In the genomic region with DNA sequence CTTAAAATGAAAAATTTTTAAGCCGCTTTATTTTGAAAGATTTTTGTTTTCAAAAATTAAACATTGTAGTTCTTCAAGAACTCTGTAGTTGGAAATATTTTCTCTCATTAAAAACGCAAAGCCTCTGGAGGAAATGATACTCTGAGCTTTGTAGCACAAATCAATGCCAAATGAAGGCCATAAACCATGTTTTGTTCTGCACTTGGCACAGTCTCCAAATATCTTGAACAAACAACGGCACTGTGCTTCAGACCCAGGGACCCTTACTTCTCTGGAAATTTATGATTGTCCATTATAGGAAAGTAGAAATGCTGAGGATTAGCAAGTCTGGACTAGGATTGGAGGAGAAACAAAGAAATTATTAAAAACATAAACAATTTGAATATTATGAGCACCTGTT, we compare ENCODE assay signal across 20 cellular contexts.
"Had no signal": no experiment of that assay in that cellular context is flagged by ENCODE, and none has a peak within 500 bp of the region (broad histone marks: within the 10 kb centered on the region; RNA-seq: fewer than 3 reads in every experiment).

No MANE protein-coding gene starts in this region.

- H3K9me3 Mint-ChIP-seq: activated CD4-positive, alpha-beta T cell treated with anti-CD3 and anti-CD28 coated beads, Interleukin-2, amount 10 ng/mL, durations not matched to agents 7 days and 5 days; activated naive CD4-positive, alpha-beta T cell treated with anti-CD3 and anti-CD28 coated beads, Interleukin-2, amount 10 ng/mL, durations not matched to agents 7 days and 5 days; activated T-cell treated with anti-CD3 and anti-CD28 coated beads, Interleukin-2, amount 50 U/mL, for 24 hours; neural crest cell; type B pancreatic cell had no signal

- H3K27me3 Mint-ChIP-seq: activated CD4-positive, alpha-beta T cell treated with anti-CD3 and anti-CD28 coated beads, Interleukin-2, amount 10 ng/mL, durations not matched to agents 7 days and 5 days; activated naive CD4-positive, alpha-beta T cell treated with anti-CD3 and anti-CD28 coated beads, Interleukin-2, amount 10 ng/mL, durations not matched to agents 7 days and 5 days; activated T-cell treated with anti-CD3 and anti-CD28 coated beads, Interleukin-2, amount 50 U/mL, for 24 hours; progenitor cell of endocrine pancreas; stimulated activated naive CD8-positive, alpha-beta T cell treated with anti-CD3 and anti-CD28 coated beads, Interleukin-15, amount 100 ng/mL, for 72 hours had no signal

- H3K4me2 ChIP-seq: smooth muscle cell had no signal

- H3K9me3 ChIP-seq: left lung had no signal

- H3K4me3 Mint-ChIP-seq: activated CD4-positive, alpha-beta T cell treated with anti-CD3 and anti-CD28 coated beads, Interleukin-2, amount 10 ng/mL, durations not matched to agents 7 days and 5 days; activated CD8-positive, alpha-beta T cell treated with anti-CD3 and anti-CD28 coated beads, Interleukin-2, amount 10 ng/mL, durations not matched to agents 7 days and 5 days; activated naive CD4-positive, alpha-beta T cell treated with anti-CD3 and anti-CD28 coated beads, Interleukin-2, amount 10 ng/mL, durations not matched to agents 7 days and 5 days; activated naive CD8-positive, alpha-beta T cell treated with anti-CD3 and anti-CD28 coated beads, Interleukin-2, amount 50 U/mL, for 24 hours; activated T-cell treated with anti-CD3 and anti-CD28 coated beads, Interleukin-2, amount 50 U/mL, for 24 hours; endodermal cell; neural crest cell; stimulated activated naive CD8-positive, alpha-beta T cell treated with anti-CD3 and anti-CD28 coated beads, Interleukin-15, amount 100 ng/mL, for 72 hours; type B pancreatic cell had no signal

- H3K36me3 ChIP-seq: brain microvascular endothelial cell, left lung had no signal

- H3K36me3 Mint-ChIP-seq: activated naive CD4-positive, alpha-beta T cell treated with anti-CD3 and anti-CD28 coated beads, Interleukin-2, amount 10 ng/mL, durations not matched to agents 7 days and 5 days; type B pancreatic cell had no signal

- H3K27ac Mint-ChIP-seq: activated CD4-positive, alpha-beta T cell treated with anti-CD3 and anti-CD28 coated beads, Interleukin-2, amount 10 ng/mL, durations not matched to agents 7 days and 5 days; activated CD8-positive, alpha-beta T cell treated with anti-CD3 and anti-CD28 coated beads, Interleukin-2, amount 10 ng/mL, durations not matched to agents 7 days and 5 days; activated naive CD4-positive, alpha-beta T cell treated with anti-CD3 and anti-CD28 coated beads, Interleukin-2, amount 10 ng/mL, durations not matched to agents 7 days and 5 days; activated naive CD8-positive, alpha-beta T cell treated with anti-CD3 and anti-CD28 coated beads, Interleukin-2, amount 50 U/mL, for 24 hours; activated T-cell treated with anti-CD3 and anti-CD28 coated beads, Interleukin-2, amount 50 U/mL, for 24 hours; progenitor cell of endocrine pancreas; stimulated activated naive CD8-positive, alpha-beta T cell treated with anti-CD3 and anti-CD28 coated beads, Interleukin-15, amount 100 ng/mL, for 72 hours; type B pancreatic cell had no signal

- H3K4me1 Mint-ChIP-seq: activated CD4-positive, alpha-beta T cell treated with anti-CD3 and anti-CD28 coated beads, Interleukin-2, amount 10 ng/mL, durations not matched to agents 7 days and 5 days; activated naive CD4-positive, alpha-beta T cell treated with anti-CD3 and anti-CD28 coated beads, Interleukin-2, amount 10 ng/mL, durations not matched to agents 7 days and 5 days; activated naive CD8-positive, alpha-beta T cell treated with anti-CD3 and anti-CD28 coated beads, Interleukin-2, amount 50 U/mL, for 24 hours; stimulated activated naive CD8-positive, alpha-beta T cell treated with anti-CD3 and anti-CD28 coated beads, Interleukin-15, amount 100 ng/mL, for 72 hours had no signal

- H3K27ac ChIP-seq: brain microvascular endothelial cell, foreskin keratinocyte, left lung had no signal

- H3K4me3 ChIP-seq: left lung, smooth muscle cell had no signal

- DNase-seq: activated CD4-positive, alpha-beta T cell treated with anti-CD3 and anti-CD28 coated beads, Interleukin-2, amount 10 ng/mL, durations not matched to agents 7 days and 5 days; activated CD8-positive, alpha-beta T cell treated with anti-CD3 and anti-CD28 coated beads, Interleukin-2, amount 10 ng/mL, durations not matched to agents 7 days and 5 days; activated naive CD4-positive, alpha-beta T cell treated with anti-CD3 and anti-CD28 coated beads, Interleukin-2, amount 10 ng/mL, durations not matched to agents 7 days and 5 days; activated naive CD8-positive, alpha-beta T cell treated with anti-CD3 and anti-CD28 coated beads, Interleukin-2, amount 50 U/mL, for 24 hours; activated T-cell treated with anti-CD3 and anti-CD28 coated beads, Interleukin-2, amount 50 U/mL, for 24 hours; central memory CD4-positive, alpha-beta T cell; endodermal cell; kidney; left lung; right cardiac atrium; stimulated activated CD4-positive, alpha-beta T cell treated with anti-CD3 and anti-CD28 coated beads, Interleukin-4, amount 100 ng/mL, for 1 hour; stimulated activated naive CD8-positive, alpha-beta T cell treated with anti-CD3 and anti-CD28 coated beads, Interleukin-15, amount 100 ng/mL, for 72 hours; T1000 had no signal

- ATAC-seq: activated CD4-positive, CD25-positive, alpha-beta regulatory T cell treated with anti-CD3 and anti-CD28 coated beads, Interleukin-2, amount 50 U/mL, for 24 hours; activated CD8-positive, alpha-beta T cell treated with anti-CD3 and anti-CD28 coated beads, Interleukin-2, amount 10 ng/mL, durations not matched to agents 7 days and 5 days; activated naive CD8-positive, alpha-beta T cell treated with anti-CD3 and anti-CD28 coated beads, Interleukin-2, amount 50 U/mL, for 24 hours; left lung; right cardiac atrium; stimulated activated naive CD8-positive, alpha-beta T cell treated with anti-CD3 and anti-CD28 coated beads, Interleukin-15, amount 100 ng/mL, for 72 hours had no signal

- H3K27me3 ChIP-seq: foreskin keratinocyte, left lung had no signal

- H3K4me1 ChIP-seq: left lung had no signal
